Comparison of ENCODE assay signal across 23 cellular contexts in the genomic region with DNA sequence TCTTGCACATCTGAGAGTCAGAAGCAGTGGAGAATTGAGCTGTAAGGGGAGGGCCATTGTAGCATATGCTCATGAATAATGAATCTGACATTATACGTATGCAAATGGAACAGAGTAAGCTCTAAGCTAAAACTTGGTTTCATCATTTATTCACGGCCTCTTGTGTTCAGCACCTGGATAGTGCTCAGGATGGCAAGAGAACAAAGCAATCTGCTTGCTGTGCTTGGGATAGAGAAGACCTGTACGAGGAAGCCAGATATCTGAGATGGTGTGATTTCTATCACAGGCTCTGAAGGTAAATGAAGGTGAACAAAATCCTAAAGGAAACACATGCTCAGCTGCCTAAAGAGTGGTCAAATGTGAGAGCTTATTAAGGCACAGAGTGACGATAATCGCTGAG.
"Had no signal": no experiment of that assay in that cellular context is flagged by ENCODE, and none has a peak within 500 bp of the region (broad histone marks: within the 10 kb centered on the region; RNA-seq: fewer than 3 reads in every experiment).

No MANE protein-coding gene starts in this region.

- H3K27me3 Mint-ChIP-seq: activated B cell treated with CpG ODN at 0.5 μM for 24 hours had no signal

- H3K36me3 ChIP-seq: esophagus squamous epithelium, gastroesophageal sphincter, heart left ventricle, neutrophil, ovary, upper lobe of right lung had no signal

- H3K9me3 ChIP-seq: esophagus squamous epithelium, gastroesophageal sphincter, heart left ventricle, neutrophil, ovary, psoas muscle, upper lobe of right lung had no signal

- H3K27ac Mint-ChIP-seq: activated B cell treated with CpG ODN at 0.5 μM for 24 hours; activated CD4-positive, alpha-beta T cell treated with anti-CD3 and anti-CD28 coated beads for 36 hours; activated naive CD8-positive, alpha-beta T cell treated with anti-CD3 and anti-CD28 coated beads for 36 hours; nephron had no signal

- H3K4me3 Mint-ChIP-seq: activated B cell treated with CpG ODN at 0.5 μM for 24 hours; activated CD4-positive, alpha-beta T cell treated with anti-CD3 and anti-CD28 coated beads for 36 hours; activated naive CD8-positive, alpha-beta T cell treated with anti-CD3 and anti-CD28 coated beads for 36 hours; nephron had no signal

- H3K9me3 Mint-ChIP-seq: activated B cell treated with CpG ODN at 0.5 μM for 24 hours; activated naive CD8-positive, alpha-beta T cell treated with anti-CD3 and anti-CD28 coated beads for 36 hours; nephron had no signal

- DNase-seq: activated B cell treated with CpG ODN at 0.5 μM for 24 hours; activated CD4-positive, alpha-beta T cell treated with anti-CD3 and anti-CD28 coated beads for 36 hours; activated CD4-positive, alpha-beta T cell treated with anti-CD3 and anti-CD28 coated beads, Interleukin-2, amount 50 U/mL, for 48 hours; activated naive CD4-positive, alpha-beta T cell treated with Interleukin-2 at 50 U/mL for 16 hours; activated naive CD8-positive, alpha-beta T cell treated with anti-CD3 and anti-CD28 coated beads for 36 hours; activated T-cell treated with anti-CD3 and anti-CD28 coated beads, Interleukin-2, amount 50 U/mL, for 48 hours; cerebellar nuclear complex; esophagus squamous epithelium; heart left ventricle; islet precursor cell; left cardiac atrium; mesenchymal stem cell; ovary; psoas muscle; right cardiac atrium; stimulated activated CD4-positive, alpha-beta T cell treated with anti-CD3 and anti-CD28 coated beads, Interleukin-4, amount 100 ng/mL, for 24 hours; stimulated activated naive CD4-positive, alpha-beta T cell treated with Interleukin-2 at 50 U/mL for 16 hours; T-helper 9 cell; upper lobe of right lung had no signal

- H3K27me3 ChIP-seq: esophagus squamous epithelium, gastroesophageal sphincter, neutrophil, ovary, upper lobe of right lung had no signal

- H3K36me3 Mint-ChIP-seq: activated naive CD8-positive, alpha-beta T cell treated with anti-CD3 and anti-CD28 coated beads for 36 hours had no signal

- H3K27ac ChIP-seq: coronary artery, esophagus squamous epithelium, gastroesophageal sphincter, heart left ventricle, neutrophil, ovary, psoas muscle, upper lobe of right lung had no signal

- H3K4me1 ChIP-seq: esophagus squamous epithelium, gastroesophageal sphincter, heart left ventricle, psoas muscle, upper lobe of right lung had no signal

- H3K4me1 Mint-ChIP-seq: activated B cell treated with CpG ODN at 0.5 μM for 24 hours; activated CD4-positive, alpha-beta T cell treated with anti-CD3 and anti-CD28 coated beads for 36 hours; activated naive CD8-positive, alpha-beta T cell treated with anti-CD3 and anti-CD28 coated beads for 36 hours had no signal

- H3K4me3 ChIP-seq: coronary artery, esophagus squamous epithelium, gastroesophageal sphincter, heart left ventricle, ovary, psoas muscle, upper lobe of right lung had no signal
